ENCODE assay signal across 2 cellular contexts in the genomic region with DNA sequence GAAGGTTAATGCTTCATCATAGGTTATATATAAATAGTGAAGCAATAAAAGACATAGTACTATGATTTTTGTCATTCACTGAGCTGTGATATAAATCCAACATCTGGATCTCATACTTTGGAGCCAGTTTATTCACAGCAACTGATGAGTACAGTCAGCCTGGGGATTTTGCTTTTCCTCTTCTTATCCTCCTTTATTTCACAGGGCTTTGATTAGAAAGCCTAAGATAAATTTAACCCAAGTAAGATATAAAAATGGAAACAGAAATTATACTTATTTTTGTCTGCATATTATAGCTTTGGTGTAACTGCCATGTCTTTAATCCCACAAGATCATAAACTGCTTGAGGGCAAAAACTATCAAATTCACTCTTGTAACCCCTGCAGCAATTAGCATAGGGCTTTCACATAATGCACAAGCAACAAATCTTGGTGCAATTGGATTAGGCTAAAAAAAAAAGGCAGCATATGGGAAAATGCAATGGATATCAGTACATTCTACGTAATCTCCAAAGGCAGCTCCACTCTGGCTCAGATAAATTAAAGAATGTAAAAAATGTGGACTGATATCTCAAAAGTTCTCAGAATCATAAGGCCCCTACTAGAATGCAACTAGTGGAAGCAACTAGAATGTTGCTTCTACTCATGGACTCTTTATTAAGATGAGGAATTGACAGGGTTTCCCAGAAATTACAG.
TF ChIP-seq lines count a peak whose summit lies in the region.

No MANE protein-coding gene starts in this region.

TF ChIP-seq in SK-N-SH treated with all-trans-retinoic acid at 6 μM for 48 hours, 23 proteins besides CTCF, POLR2A, EP300 and RAD21:
- peak; percentile 65 for TF ChIP-seq ISL1 (CRISPR knock-in tag; IDR thresholded peaks at IDR 0.05)
- TF ChIP-seq, protein P1, sequence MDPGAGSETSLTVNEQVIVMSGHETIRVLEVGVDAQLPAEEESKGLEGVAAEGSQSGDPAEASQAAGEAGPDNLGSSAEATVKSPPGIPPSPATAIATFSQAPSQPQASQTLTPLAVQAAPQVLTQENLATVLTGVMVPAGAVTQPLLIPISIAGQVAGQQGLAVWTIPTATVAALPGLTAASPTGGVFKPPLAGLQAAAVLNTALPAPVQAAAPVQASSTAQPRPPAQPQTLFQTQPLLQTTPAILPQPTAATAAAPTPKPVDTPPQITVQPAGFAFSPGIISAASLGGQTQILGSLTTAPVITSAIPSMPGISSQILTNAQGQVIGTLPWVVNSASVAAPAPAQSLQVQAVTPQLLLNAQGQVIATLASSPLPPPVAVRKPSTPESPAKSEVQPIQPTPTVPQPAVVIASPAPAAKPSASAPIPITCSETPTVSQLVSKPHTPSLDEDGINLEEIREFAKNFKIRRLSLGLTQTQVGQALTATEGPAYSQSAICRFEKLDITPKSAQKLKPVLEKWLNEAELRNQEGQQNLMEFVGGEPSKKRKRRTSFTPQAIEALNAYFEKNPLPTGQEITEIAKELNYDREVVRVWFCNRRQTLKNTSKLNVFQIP (CRISPR knock-in tag; IDR thresholded peaks at IDR 0.05; ENCODE audit: borderline replicate concordance, low read depth) = no peak

TF ChIP-seq in SK-N-SH, 30 proteins besides CTCF, POLR2A, EP300 and RAD21:
- TF ChIP-seq RFX5 (IDR thresholded peaks at IDR 0.05; ENCODE audit: low read length) = no peak
- no peak for TF ChIP-seq EZH2phosphoT487 (IDR thresholded peaks at IDR 0.05; ENCODE audit: borderline replicate concordance, low read depth)
- TF ChIP-seq, protein P2, sequence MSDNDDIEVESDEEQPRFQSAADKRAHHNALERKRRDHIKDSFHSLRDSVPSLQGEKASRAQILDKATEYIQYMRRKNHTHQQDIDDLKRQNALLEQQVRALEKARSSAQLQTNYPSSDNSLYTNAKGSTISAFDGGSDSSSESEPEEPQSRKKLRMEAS (IDR thresholded peaks at IDR 0.05; ENCODE audit: low read depth) = no peak
- no peak for TF ChIP-seq TAF1 (IDR thresholded peaks at IDR 0.05; ENCODE audit: borderline replicate concordance, low read depth, low read length)
- no peak for TF ChIP-seq YY1 (IDR thresholded peaks at IDR 0.05; ENCODE audit: low read depth)
- no peak for TF ChIP-seq SIN3A (IDR thresholded peaks at IDR 0.05; ENCODE audit: borderline replicate concordance, low read depth, low read length)
- TF ChIP-seq JUND (IDR thresholded peaks at IDR 0.05) = no peak
- TF ChIP-seq FOXM1 (IDR thresholded peaks at IDR 0.05; ENCODE audit: low read depth) = no peak
- no peak for TF ChIP-seq FOSL2 (IDR thresholded peaks at IDR 0.05; ENCODE audit: borderline replicate concordance, low read depth)
- no peak for TF ChIP-seq POLR2AphosphoS5 (IDR thresholded peaks at IDR 0.05; ENCODE audit: low read depth, low read length)
TF ChIP-seq in SK-N-SH: peak in this region for 0.
